Comparison of ENCODE assay signal across 8 cellular contexts in the genomic region with DNA sequence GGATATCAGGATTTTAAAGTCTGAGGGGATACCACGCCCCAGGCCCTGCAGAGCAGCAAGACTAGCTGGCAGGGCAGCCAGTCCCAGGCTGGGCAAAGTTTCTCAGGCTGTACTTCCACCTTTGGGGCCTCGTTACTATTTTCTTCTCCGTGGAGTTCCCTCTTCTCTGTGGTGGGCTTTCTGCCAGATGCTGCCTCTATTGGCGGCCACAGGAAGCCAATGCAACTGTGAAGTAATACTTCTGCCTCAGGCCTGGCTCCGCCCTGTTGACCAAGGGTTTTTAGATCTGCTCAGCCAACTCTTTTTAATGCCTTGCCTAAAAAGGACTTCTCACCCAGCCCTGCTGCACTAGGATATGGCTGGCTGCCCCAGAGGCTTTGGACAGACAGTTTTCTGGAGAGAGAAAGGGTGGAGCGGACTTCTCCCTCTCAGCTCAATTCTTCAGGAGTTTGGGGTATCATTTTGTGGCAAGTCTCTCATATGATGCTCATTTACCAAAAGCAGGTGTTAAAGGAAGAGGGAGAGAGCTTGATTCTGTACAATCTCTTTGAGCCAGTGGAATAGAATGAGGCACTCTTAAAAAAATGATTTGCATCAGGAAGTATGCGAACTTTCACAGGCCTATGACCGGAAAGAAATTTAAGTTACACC.
DNase-seq lines count a peak whose midpoint lies in the region; ATAC-seq, FAIRE-seq and TF ChIP-seq lines count a peak whose summit lies in the region.

No MANE protein-coding gene starts in this region.

- H3K4me3 Mint-ChIP-seq in HFFc6 = peak overlapping the region; percentile 29; the same call in 1 of the 2 replicates

- ATAC-seq in GM18499 (IDR thresholded peaks at IDR 0.05; ENCODE audit: insufficient read depth, unreplicated experiment) = peak; percentile 50

- H3K27me3 Mint-ChIP-seq in HFFc6 (ENCODE audit: insufficient read depth) = no peaks in the 10 kb centered on the region

- peak; percentile 35; the same call in 1 of the 2 replicates for TF ChIP-seq CTCF in HFFc6 (IDR thresholded peaks at IDR 0.05)
- TF ChIP-seq CTCF in bronchial epithelial cell (IDR thresholded peaks at IDR 0.05; ENCODE audit: insufficient read depth, low read length, severe bottlenecking) = peak; percentile 10

- H3K4me1 Mint-ChIP-seq in HFFc6 (ENCODE audit: low read depth) = peaks cover 44% of the 10 kb centered on the region

- H3K36me3 Mint-ChIP-seq in HFFc6 (ENCODE audit: low read depth) = no peaks in the 10 kb centered on the region

- H3K27ac ChIP-seq in stomach smooth muscle (ENCODE audit: low read length) = peak overlapping the region; percentile 96

- H3K4me1 ChIP-seq in stomach smooth muscle (ENCODE audit: control insufficient read depth, insufficient read depth, low read length) = peaks cover 26% of the 10 kb centered on the region

- FAIRE-seq in bronchial epithelial cell (lab: Jason Lieb, UNC) = no peak

- peak overlapping the region; percentile 25 for H3K27ac Mint-ChIP-seq in HFFc6

- DNase-seq in HFFc6 (peak; percentile 72), MG63 (peak; percentile 89), bronchial epithelial cell (ENCODE audit: low read depth) (peak; percentile 67), kidney tubule cell (ENCODE audit: low spot score) (peak; percentile 11)
- DNase-seq in stimulated activated CD8-positive, alpha-beta memory T cell treated with anti-CD3 and anti-CD28 coated beads, Interleukin-4, amount 100 ng/mL, for 48 hours = no peak
- DNase-seq in activated naive CD4-positive, alpha-beta T cell treated with anti-CD3 and anti-CD28 coated beads, Interleukin-2, amount 50 U/mL, for 16 hours = no peak

- H3K9me3 Mint-ChIP-seq in HFFc6 = no peaks in the 10 kb centered on the region

- H3K4me3 ChIP-seq in MG63 = no peak overlapping the region
- H3K4me3 ChIP-seq in bronchial epithelial cell (ENCODE audit: low read depth, low read length) = no peak overlapping the region
- H3K4me3 ChIP-seq in stomach smooth muscle (ENCODE audit: low read length in 2 of 2) = peak overlapping the region in 1 of 2 donors; percentile 52

- H3K27me3 ChIP-seq in MG63 (no peaks in the 10 kb centered on the region), bronchial epithelial cell (ENCODE audit: control insufficient read depth, insufficient read depth, low read length) (no peaks in the 10 kb centered on the region), stomach smooth muscle (ENCODE audit: control insufficient read depth in 1 of 2, insufficient read depth in 2 of 2, low read length in 2 of 2) (no peaks in the 10 kb centered on the region)

- H3K9ac ChIP-seq in stomach smooth muscle (ENCODE audit: low read length in 2 of 2) = peak overlapping the region; percentile 39 to 75

- H3K9me3 ChIP-seq in MG63 (no peaks in the 10 kb centered on the region), stomach smooth muscle (ENCODE audit: control insufficient read depth in 2 of 2, low read length in 2 of 2) (no peaks in the 10 kb centered on the region)

- H3K36me3 ChIP-seq in MG63 (no peaks in the 10 kb centered on the region), bronchial epithelial cell (ENCODE audit: control insufficient read depth, insufficient read depth, low read length) (no peaks in the 10 kb centered on the region), stomach smooth muscle (ENCODE audit: control insufficient read depth in 2 of 2, insufficient read depth in 2 of 2, low read length in 2 of 2) (no peaks in the 10 kb centered on the region)

Comparison
In these comparisons a context has a peak if more than half of its experiments do, and no peak if none do; other contexts are left out.
1. DNase-seq: peak in HFFc6 (single experiment), MG63 (single experiment), bronchial epithelial cell (single experiment) and kidney tubule cell (single experiment); none in stimulated activated CD8-positive, alpha-beta memory T cell treated with anti-CD3 and anti-CD28 coated beads, Interleukin-4, amount 100 ng/mL, for 48 hours (single experiment) and activated naive CD4-positive, alpha-beta T cell treated with anti-CD3 and anti-CD28 coated beads, Interleukin-2, amount 50 U/mL, for 16 hours (single experiment).